1 cellular context compared by ENCODE assay signal in genomic region chr19:38665950-38666661, GRCh38.
A peak's percentile ranks its signal among the peaks of the same experiment; 100 is the strongest.
TF ChIP-seq lines count a peak whose summit lies in the region.

No MANE protein-coding gene starts in this region.

TF ChIP-seq in GM23338, 12 proteins besides CTCF, POLR2A, EP300 and RAD21 (continued from another document):
- peak; percentile 92 for TF ChIP-seq NANOG (IDR thresholded peaks at IDR 0.05; ENCODE audit: borderline replicate concordance)
- peak; percentile 74 for TF ChIP-seq CREB1 (CRISPR knock-in tag; IDR thresholded peaks at IDR 0.05; ENCODE audit: low read depth)
- peak; percentile 69; the same call in 1 of the 2 replicates for TF ChIP-seq ETS1 (IDR thresholded peaks at IDR 0.05)
- TF ChIP-seq REST (IDR thresholded peaks at IDR 0.05; ENCODE audit: unreplicated experiment), result no peak
